In the genomic region with DNA sequence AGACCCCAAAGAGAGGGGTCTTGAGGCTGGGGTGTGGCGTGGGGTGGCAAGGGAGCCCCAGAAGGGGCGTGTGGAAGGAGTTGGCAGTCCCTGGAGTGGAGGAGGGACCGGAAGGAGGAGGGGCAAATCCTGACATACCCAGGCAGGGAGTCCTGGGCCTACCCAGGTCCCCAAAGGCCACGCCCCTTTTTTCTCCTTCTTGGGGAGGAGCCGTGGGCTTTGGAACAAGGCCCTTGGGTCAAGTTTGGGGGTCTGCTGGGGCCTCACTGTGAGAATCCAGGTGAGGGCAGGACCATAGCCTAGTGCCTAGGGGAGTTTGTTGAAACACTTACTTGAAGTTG, we compare ENCODE assay signal across 8 cellular contexts. TPM values are rescaled to one million over a fixed set of nuclear protein-coding genes. Genes with fewer than 3 reads are reported as not detected.
DNase-seq lines count a peak whose midpoint lies in the region; ATAC-seq and TF ChIP-seq lines count a peak whose summit lies in the region.

No MANE protein-coding gene starts in this region.

- no peaks in the 10 kb centered on the region for H3K79me2 ChIP-seq in parathyroid adenoma

- TF ChIP-seq EP300 in gastroesophageal sphincter (IDR thresholded peaks at IDR 0.05), result no peak

- no peak for TF ChIP-seq CTCF in Peyer's patch (IDR thresholded peaks at IDR 0.05)
- no peak for TF ChIP-seq CTCF in gastroesophageal sphincter (IDR thresholded peaks at IDR 0.05)
- TF ChIP-seq CTCF in parathyroid adenoma (IDR thresholded peaks at IDR 0.05), result no peak
- no peak for TF ChIP-seq CTCF in GM10248 (IDR thresholded peaks at IDR 0.05; ENCODE audit: control extremely low read depth, extremely low read depth, low read depth, missing control alignments)

- POLR2A ChIA-PET in CD8-positive, alpha-beta memory T cell (lab: Charles Lee), result no interaction called here
- POLR2A ChIA-PET in GM10248 (lab: Yijun Ruan, JAX), result no interaction called here

- CTCF ChIA-PET in CD8-positive, alpha-beta memory T cell (lab: Charles Lee), result no interaction called here
- CTCF ChIA-PET in GM10248 (lab: Yijun Ruan, JAX), result interaction anchor here (1.6 kb wide), 1 partner anchor 12 kb away, joined by 4 read pairs; no protein-coding TSS in a partner anchor

- peak overlapping the region; percentile 90 for H2AFZ ChIP-seq in parathyroid adenoma

- peak; percentile 20 for ATAC-seq in gastroesophageal sphincter
- ATAC-seq in GM21390 (IDR thresholded peaks at IDR 0.05; ENCODE audit: unreplicated experiment), result no peak
- no peak for ATAC-seq in GM18868 (IDR thresholded peaks at IDR 0.05; ENCODE audit: unreplicated experiment)

- peak overlapping the region; percentile 95 for H3K4me2 ChIP-seq in parathyroid adenoma (ENCODE audit: low read length)

- TF ChIP-seq POLR2A in Peyer's patch (IDR thresholded peaks at IDR 0.05), result no peak
- TF ChIP-seq POLR2A in gastroesophageal sphincter (IDR thresholded peaks at IDR 0.05), result no peak

- 10 to 18% methylated on average over 2 to 4 of the region's 5 CpGs for WGBS in gastroesophageal sphincter (ENCODE audit: low coverage in 1 of 2), 2 donors

- H3K9ac ChIP-seq in parathyroid adenoma, result no peak overlapping the region

- peaks cover 29 to 58% (median 33%) of the 10 kb centered on the region in 3 donors for H3K4me1 Mint-ChIP-seq in CD8-positive, alpha-beta memory T cell

- H3K27ac ChIP-seq in CD8-positive, alpha-beta memory T cell (ENCODE audit: low read depth, low read length), result no peak overlapping the region
- H3K27ac ChIP-seq in Peyer's patch (peak overlapping the region; percentile 65 to 83 (median 68)), gastroesophageal sphincter (peak overlapping the region; percentile 55 to 96 (median 94)), parathyroid adenoma (peak overlapping the region; percentile 89)

- no peaks in the 10 kb centered on the region for H3K9me3 ChIP-seq in CD8-positive, alpha-beta memory T cell (ENCODE audit: low read length)
- H3K9me3 ChIP-seq in Peyer's patch (peaks cover 0 to 5% (median 0%) of the 10 kb centered on the region in 4 donors), gastroesophageal sphincter (no peaks in the 10 kb centered on the region), parathyroid adenoma (ENCODE audit: control insufficient read depth, low read length) (no peaks in the 10 kb centered on the region)

- no peak overlapping the region for H3K4me3 ChIP-seq in CD8-positive, alpha-beta memory T cell (ENCODE audit: low read length)
- H3K4me3 ChIP-seq in Peyer's patch (peak overlapping the region in 2 of 4 donors; percentile 65 to 68), gastroesophageal sphincter (peak overlapping the region in 1 of 2 donors; percentile 75), parathyroid adenoma (ENCODE audit: low read depth, low read length) (peak overlapping the region; percentile 74)

- no peaks in the 10 kb centered on the region for H3K36me3 ChIP-seq in CD8-positive, alpha-beta memory T cell (ENCODE audit: insufficient read depth, low read length)
- H3K36me3 ChIP-seq in Peyer's patch, result no peaks in the 10 kb centered on the region
- no peaks in the 10 kb centered on the region for H3K36me3 ChIP-seq in gastroesophageal sphincter
- H3K36me3 ChIP-seq in parathyroid adenoma (ENCODE audit: control insufficient read depth, insufficient read depth, low read length), result no peaks in the 10 kb centered on the region

- no peaks in the 10 kb centered on the region for H3K36me3 Mint-ChIP-seq in CD8-positive, alpha-beta memory T cell

- peak in 1 of 5 donors; percentile 35 for DNase-seq in CD8-positive, alpha-beta memory T cell
- no peak for DNase-seq in Peyer's patch
- DNase-seq in GM10248 (ENCODE audit: extremely low spot score), result no peak
- DNase-seq in activated gamma-delta T cell (lab: John Stamatoyannopoulos, UW), result no peak

- peaks cover 31 to 38% of the 10 kb centered on the region in 2 donors for H3K27me3 Mint-ChIP-seq in CD8-positive, alpha-beta memory T cell

- H3K27ac Mint-ChIP-seq in CD8-positive, alpha-beta memory T cell, result no peak overlapping the region

- no peaks in the 10 kb centered on the region for H3K9me3 Mint-ChIP-seq in CD8-positive, alpha-beta memory T cell

- peak overlapping the region; percentile 42 to 85 (median 55) for H3K4me3 Mint-ChIP-seq in CD8-positive, alpha-beta memory T cell

- H3K27me3 ChIP-seq in CD8-positive, alpha-beta memory T cell (ENCODE audit: insufficient read depth, low read length, poor library complexity, severe bottlenecking), result peaks cover 34% of the 10 kb centered on the region
- no peaks in the 10 kb centered on the region for H3K27me3 ChIP-seq in Peyer's patch
- peaks cover 11% of the 10 kb centered on the region for H3K27me3 ChIP-seq in gastroesophageal sphincter
- H3K27me3 ChIP-seq in parathyroid adenoma (ENCODE audit: control insufficient read depth, insufficient read depth, low read length), result no peaks in the 10 kb centered on the region

- peaks cover 29% of the 10 kb centered on the region for H3K4me1 ChIP-seq in CD8-positive, alpha-beta memory T cell (ENCODE audit: insufficient read depth, low read length)
- H3K4me1 ChIP-seq in Peyer's patch (peaks cover 0 to 60% (median 24%) of the 10 kb centered on the region in 4 donors), gastroesophageal sphincter (peaks cover 0 to 82% (median 59%) of the 10 kb centered on the region in 3 donors), parathyroid adenoma (peaks cover 34% of the 10 kb centered on the region)

RNA-seq across cellular contexts. Expression of a gene that starts 1.2 kb away (rescaled TPM):
- 1 to 10 TPM; 1.8 to 2.1 TPM for total RNA-seq in CD8-positive, alpha-beta memory T cell
- 5.7 TPM for polyA plus RNA-seq in CD8-positive, alpha-beta memory T cell
- total RNA-seq in Peyer's patch, result 10 to 100 TPM in 3 of 4 donors, 1 to 10 TPM in 1; 1.2 to 61.1 (median 18.3) TPM
- 10 to 100 TPM; 23.6 to 45.1 (median 39.8) TPM for total RNA-seq in gastroesophageal sphincter

RNA-seq across cellular contexts. Expression of a gene that starts 17.4 kb away (rescaled TPM):
- total RNA-seq in CD8-positive, alpha-beta memory T cell, result 10 to 100 TPM; 36.6 to 37.0 TPM
- polyA plus RNA-seq in CD8-positive, alpha-beta memory T cell, result 31.3 TPM
- total RNA-seq in Peyer's patch, result 10 to 100 TPM; 31.4 to 50.2 (median 43.2) TPM
- total RNA-seq in gastroesophageal sphincter, result 10 to 100 TPM; 18.0 to 38.1 (median 25.7) TPM

RNA-seq across cellular contexts. Expression of a gene that starts 22.7 kb away (rescaled TPM):
- 10 to 100 TPM; 86.5 to 95.1 TPM for total RNA-seq in CD8-positive, alpha-beta memory T cell
- 36.7 TPM for polyA plus RNA-seq in CD8-positive, alpha-beta memory T cell
- total RNA-seq in Peyer's patch (10 to 100 TPM; 20.7 to 29.7 (median 26.4) TPM), gastroesophageal sphincter (10 to 100 TPM; 30.5 to 43.1 (median 36.5) TPM)

RNA-seq across cellular contexts. Expression of a gene that starts 39.4 kb away (rescaled TPM):
- total RNA-seq in CD8-positive, alpha-beta memory T cell, result under 1 TPM in 1 of 2 experiments, not detected in 1; 0.57 TPM
- not detected for polyA plus RNA-seq in CD8-positive, alpha-beta memory T cell
- not detected for total RNA-seq in Peyer's patch
- not detected for total RNA-seq in gastroesophageal sphincter
